Comparison of ENCODE assay signal across 25 cellular contexts in the genomic region with DNA sequence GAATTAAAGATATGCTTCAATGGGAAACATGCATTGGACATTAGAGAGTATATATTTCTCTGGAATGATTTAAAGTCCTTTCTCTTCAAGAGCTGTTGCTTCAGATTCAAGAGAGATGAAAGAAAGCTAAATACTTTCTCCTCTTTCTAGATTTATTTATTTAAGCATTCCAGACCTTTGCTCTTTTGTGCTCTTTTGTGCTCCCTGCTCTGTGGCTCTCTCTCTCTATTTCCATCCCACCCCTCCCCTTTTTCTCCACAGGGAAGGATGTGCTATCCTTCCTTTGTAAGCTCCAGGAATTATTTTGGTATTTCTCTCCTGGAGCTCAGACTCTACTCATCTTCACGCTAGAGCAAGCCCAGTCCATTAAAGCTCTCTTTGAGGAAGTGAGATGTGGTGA.
"Had no signal": no experiment of that assay in that cellular context is flagged by ENCODE, and none has a peak within 500 bp of the region (broad histone marks: within the 10 kb centered on the region; RNA-seq: fewer than 3 reads in every experiment).

No MANE protein-coding gene starts in this region.

- H3K36me3 ChIP-seq: colonic mucosa, esophagus squamous epithelium, right atrium auricular region, thoracic aorta had no signal

- H3K4me1 ChIP-seq: colonic mucosa, esophagus squamous epithelium, right atrium auricular region had no signal

- DNase-seq: activated CD8-positive, alpha-beta memory T cell treated with anti-CD3 and anti-CD28 coated beads, Interleukin-2, amount 10 ng/mL, durations not matched to agents 7 days and 5 days; activated CD8-positive, alpha-beta T cell treated with anti-CD3 and anti-CD28 coated beads, Interleukin-2, amount 10 ng/mL, durations not matched to agents 7 days and 5 days; activated naive CD4-positive, alpha-beta T cell; activated T-cell treated with anti-CD3 and anti-CD28 coated beads, Interleukin-2, amount 50 U/mL, for 48 hours; colonic mucosa; effector CD8-positive, alpha-beta T cell; esophagus squamous epithelium; foreskin melanocyte; left cardiac atrium; midbrain; naive thymus-derived CD4-positive, alpha-beta T cell; stimulated activated CD4-positive, alpha-beta T cell treated with anti-CD3 and anti-CD28 coated beads, Interleukin-4, amount 100 ng/mL, for 1 hour; stimulated activated naive CD8-positive, alpha-beta T cell treated with anti-CD3 and anti-CD28 coated beads, Interleukin-15, Interleukin-2, amounts not matched to agents 100 U/mL and 50 U/mL, for 24 hours; T-helper 9 cell; trophoblast cell had no signal

- ATAC-seq: activated CD8-positive, alpha-beta memory T cell treated with anti-CD3 and anti-CD28 coated beads, Interleukin-2, amount 10 ng/mL, durations not matched to agents 7 days and 5 days; activated CD8-positive, alpha-beta T cell treated with anti-CD3 and anti-CD28 coated beads, Interleukin-2, amount 10 ng/mL, durations not matched to agents 7 days and 5 days; activated naive CD4-positive, alpha-beta T cell treated with anti-CD3 and anti-CD28 coated beads, Interleukin-2, amount 50 U/mL, for 72 hours; left cardiac atrium; naive thymus-derived CD4-positive, alpha-beta T cell; stimulated activated naive CD8-positive, alpha-beta T cell treated with anti-CD3 and anti-CD28 coated beads, Interleukin-15, Interleukin-2, amounts not matched to agents 100 U/mL and 50 U/mL, for 24 hours had no signal

- H3K36me3 Mint-ChIP-seq: activated CD8-positive, alpha-beta memory T cell treated with anti-CD3 and anti-CD28 coated beads, Interleukin-2, amount 10 ng/mL, durations not matched to agents 7 days and 5 days; activated naive CD4-positive, alpha-beta T cell treated with anti-CD3 and anti-CD28 coated beads, Interleukin-2, amount 50 U/mL, for 72 hours; naive thymus-derived CD4-positive, alpha-beta T cell had no signal

- FAIRE-seq: endometrium, keratinocyte, urothelium cell line had no signal

- H3K4me3 ChIP-seq: colonic mucosa, esophagus squamous epithelium, right atrium auricular region, thoracic aorta had no signal

- H3K4me1 Mint-ChIP-seq: activated CD8-positive, alpha-beta memory T cell treated with anti-CD3 and anti-CD28 coated beads, Interleukin-2, amount 10 ng/mL, durations not matched to agents 7 days and 5 days; naive thymus-derived CD4-positive, alpha-beta T cell had no signal

- H3K27me3 ChIP-seq: colonic mucosa, esophagus squamous epithelium, right atrium auricular region had no signal

- H3K4me3 Mint-ChIP-seq: activated CD8-positive, alpha-beta memory T cell treated with anti-CD3 and anti-CD28 coated beads, Interleukin-2, amount 10 ng/mL, durations not matched to agents 7 days and 5 days; activated CD8-positive, alpha-beta T cell treated with anti-CD3 and anti-CD28 coated beads, Interleukin-2, amount 10 ng/mL, durations not matched to agents 7 days and 5 days; naive thymus-derived CD4-positive, alpha-beta T cell; neural crest cell; T-helper 1 cell treated with Interleukin-12 subunit alpha and Interleukin-12 subunit beta and Interleukin-4 antibody, amounts not matched to agents 30 μg/mL and 1 μg/mL, for 36 hours had no signal

- H3K9me3 ChIP-seq: colonic mucosa, esophagus squamous epithelium, right atrium auricular region, thoracic aorta had no signal

- H3K27me3 Mint-ChIP-seq: activated CD8-positive, alpha-beta memory T cell treated with anti-CD3 and anti-CD28 coated beads, Interleukin-2, amount 10 ng/mL, durations not matched to agents 7 days and 5 days; naive thymus-derived CD4-positive, alpha-beta T cell had no signal

- H3K27ac Mint-ChIP-seq: activated CD8-positive, alpha-beta memory T cell treated with anti-CD3 and anti-CD28 coated beads, Interleukin-2, amount 10 ng/mL, durations not matched to agents 7 days and 5 days; activated CD8-positive, alpha-beta T cell treated with anti-CD3 and anti-CD28 coated beads, Interleukin-2, amount 10 ng/mL, durations not matched to agents 7 days and 5 days; activated naive CD4-positive, alpha-beta T cell treated with anti-CD3 and anti-CD28 coated beads, Interleukin-2, amount 50 U/mL, for 72 hours; activated T-helper 2 cell treated with anti-CD3 and anti-CD28 coated beads, Interferon-gamma antibody, Interleukin-2, Interleukin-4, amounts not matched to agents 10 μg/mL and 5 μg/mL and 100 μg/mL, durations not matched to agents 14 hours and 24 hours and 36 hours; T-helper 1 cell treated with Interleukin-12 subunit alpha and Interleukin-12 subunit beta and Interleukin-4 antibody, amounts not matched to agents 30 μg/mL and 1 μg/mL, for 36 hours had no signal

- H3K27ac ChIP-seq: colonic mucosa, epithelial cell of prostate, esophagus squamous epithelium, right atrium auricular region, thoracic aorta had no signal
